Comparison of ENCODE assay signal across 8 cellular contexts in the genomic region with DNA sequence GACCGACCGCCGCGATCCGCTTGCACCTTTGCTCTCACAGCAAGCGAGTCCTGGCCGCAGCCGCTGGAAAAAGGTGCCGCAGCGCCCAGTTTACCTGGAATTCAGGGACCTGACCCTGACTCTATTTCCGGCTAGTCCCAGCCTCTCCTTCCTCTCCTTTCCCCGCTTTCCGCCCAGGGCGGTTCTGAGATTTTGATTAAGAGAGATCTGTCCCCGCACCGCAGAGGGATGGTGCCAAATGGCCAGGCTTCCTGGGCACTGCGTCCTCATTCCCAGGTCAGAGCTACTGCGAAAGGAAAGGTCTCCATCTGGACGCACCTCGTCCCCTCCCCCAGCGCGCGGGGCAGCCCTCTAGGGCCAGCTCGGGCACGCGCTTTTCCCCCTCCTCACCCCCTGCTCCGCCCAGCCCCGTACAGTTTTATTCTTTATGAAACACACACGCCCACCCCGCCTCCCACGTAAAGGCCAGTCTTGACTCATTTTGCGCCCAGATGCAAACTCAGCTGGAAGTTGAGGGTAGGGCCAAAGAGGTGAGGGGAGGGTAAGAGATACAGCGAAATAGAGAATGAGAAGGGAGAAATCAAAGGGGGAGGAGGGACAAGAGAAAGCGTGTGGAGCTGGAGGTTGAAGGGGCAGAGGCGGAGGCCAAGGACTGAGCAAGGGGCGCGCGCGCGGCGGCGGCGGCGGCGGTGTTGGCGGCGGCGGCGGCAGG.
DNase-seq lines count a peak whose midpoint lies in the region; ATAC-seq and TF ChIP-seq lines count a peak whose summit lies in the region.

No MANE protein-coding gene starts in this region.

- peak overlapping the region; percentile 98 for H3K4me3 Mint-ChIP-seq in glutamatergic neuron (ENCODE audit: unreplicated experiment)

- H3K36me3 Mint-ChIP-seq in glutamatergic neuron (ENCODE audit: unreplicated experiment): peaks cover 5% of the 10 kb centered on the region

- H3K27me3 Mint-ChIP-seq in glutamatergic neuron (ENCODE audit: unreplicated experiment): peaks cover 47% of the 10 kb centered on the region

- H3K27ac Mint-ChIP-seq in glutamatergic neuron (ENCODE audit: unreplicated experiment): no peak overlapping the region

- H3K36me3 ChIP-seq in skeletal muscle satellite cell (ENCODE audit: insufficient read depth, low read length): no peaks in the 10 kb centered on the region

- no peak for TF ChIP-seq CTCF in glutamatergic neuron (IDR thresholded peaks at IDR 0.05; ENCODE audit: partially characterized antibody, unreplicated experiment)

- DNase-seq in NCI-H526 (lab: John Stamatoyannopoulos, UW) (peak; percentile 27 to 52), glutamatergic neuron (peak; percentile 29)
- DNase-seq in stimulated activated CD8-positive, alpha-beta memory T cell treated with anti-CD3 and anti-CD28 coated beads, Interleukin-4, amount 100 ng/mL, for 48 hours: no peak

- H3K4me2 ChIP-seq in skeletal muscle satellite cell (ENCODE audit: low read length): peak overlapping the region; percentile 97

- H3K4me3 ChIP-seq in skeletal muscle satellite cell (ENCODE audit: low read length): peak overlapping the region; percentile 84

- no peaks in the 10 kb centered on the region for H3K27me3 ChIP-seq in skeletal muscle satellite cell (ENCODE audit: control insufficient read depth, insufficient read depth, low read length)

- ATAC-seq in GM19351 (IDR thresholded peaks at IDR 0.05; ENCODE audit: unreplicated experiment) (peak; percentile 64), GM18517 (IDR thresholded peaks at IDR 0.05; ENCODE audit: unreplicated experiment) (no peak), GM19467 (IDR thresholded peaks at IDR 0.05; ENCODE audit: unreplicated experiment) (no peak), esophagus mucosa (no peak)

- peaks cover 15% of the 10 kb centered on the region for H3K4me1 ChIP-seq in skeletal muscle satellite cell (ENCODE audit: control insufficient read depth, insufficient read depth, low read length)

- peaks cover 14% of the 10 kb centered on the region for H3K4me1 Mint-ChIP-seq in glutamatergic neuron (ENCODE audit: low read depth, unreplicated experiment)

- no peaks in the 10 kb centered on the region for H3K9me3 ChIP-seq in skeletal muscle satellite cell (replicated peaks; ENCODE audit: low read length)

- H3K9me3 Mint-ChIP-seq in glutamatergic neuron (ENCODE audit: unreplicated experiment): peaks cover 9% of the 10 kb centered on the region

- H3K9ac ChIP-seq in skeletal muscle satellite cell (ENCODE audit: low read depth, low read length): peak overlapping the region; percentile 69
